12 cellular contexts compared by ENCODE assay signal in genomic region chr2:12293868-12294267, GRCh38.
A peak's percentile ranks its signal among the peaks of the same experiment; 100 is the strongest.
DNase-seq lines count a peak whose midpoint lies in the region; ATAC-seq and TF ChIP-seq lines count a peak whose summit lies in the region.
"Had no signal": no experiment of that assay in that cellular context is flagged by ENCODE, and none has a peak within 500 bp of the region (broad histone marks: within the 10 kb centered on the region; RNA-seq: fewer than 3 reads in every experiment).

No MANE protein-coding gene starts in this region.

- in situ Hi-C loops in astrocyte of the cerebellum (cut with HindIII; ENCODE audit: low sequenced_read_pairs), result no loop called here

- ATAC-seq in GM18868 (IDR thresholded peaks at IDR 0.05; ENCODE audit: unreplicated experiment) (peak; percentile 97), GM21447 (IDR thresholded peaks at IDR 0.05; ENCODE audit: unreplicated experiment) (peak; percentile 96), HG03159 (IDR thresholded peaks at IDR 0.05; ENCODE audit: unreplicated experiment) (peak; percentile 95), Right ventricle myocardium superior (ENCODE audit: poor library complexity) (no peak)

- intact Hi-C loops in Right ventricle myocardium superior (cut with DNase I), result no loop called here

- TF ChIP-seq CTCF in astrocyte of the cerebellum (IDR thresholded peaks at IDR 0.05; ENCODE audit: low read depth, low read length, missing control alignments), result no peak

- H3K4me3 ChIP-seq in astrocyte of the cerebellum (ENCODE audit: low read depth, low read length), result no peak overlapping the region
- H3K4me3 ChIP-seq: Peyer's patch, testis had no signal

- DNase-seq in astrocyte of the cerebellum (ENCODE audit: low read depth), result peak; percentile 34
- DNase-seq in AG20443 (ENCODE audit: low spot score), result no peak
- no peak for DNase-seq in Right ventricle myocardium superior
- no peak for DNase-seq in NCI-H82 (lab: John Stamatoyannopoulos, UW)
- DNase-seq in COLO668 (lab: John Stamatoyannopoulos, UW; ENCODE audit: unreplicated experiment), result no peak
- DNase-seq: GDM1, Peyer's patch, small intestine, testis had no signal
